21 cellular contexts compared by ENCODE assay signal in genomic region chr12:123102781-123103503, GRCh38. TPM values are rescaled to one million over a fixed set of nuclear protein-coding genes. Genes with fewer than 3 reads are reported as not detected.
DNase-seq lines count a peak whose midpoint lies in the region; ATAC-seq, FAIRE-seq and TF ChIP-seq lines count a peak whose summit lies in the region.
"Had no signal": no experiment of that assay in that cellular context is flagged by ENCODE, and none has a peak within 500 bp of the region (broad histone marks: within the 10 kb centered on the region; RNA-seq: fewer than 3 reads in every experiment).

No MANE protein-coding gene starts in this region.

- POLR2A ChIA-PET in IMR-90 (lab: Charles Lee; ENCODE audit: unreplicated experiment) (no interaction called here), H1 (lab: Charles Lee; ENCODE audit: partially characterized antibody) (interaction anchor here (0.6 to 2.2 kb wide), 6 partner anchors 9 to 267 kb away, joined by 3 to 4 read pairs (median 3); no protein-coding TSS in a partner anchor)

- BruUV-seq in IMR-90 (replicated peaks; lab: Mats Ljungman, UMichigan) = no TSS peak

- H2AFZ ChIP-seq in IMR-90 (replicated peaks; ENCODE audit: low read length, poor library complexity) = peak overlapping the region; percentile 47
- H2AFZ ChIP-seq in H1 (ENCODE audit: low read length) = no peak overlapping the region

- no peak for DNase-seq in activated naive CD4-positive, alpha-beta T cell treated with anti-CD3 and anti-CD28 coated beads, Interleukin-2, amount 10 ng/mL, durations not matched to agents 7 days and 5 days
- DNase-seq in activated naive CD4-positive, alpha-beta T cell treated with anti-CD3 and anti-CD28 coated beads, Interleukin-2, amount 50 U/mL, for 72 hours (ENCODE audit: low spot score in 2 of 2) = no peak
- DNase-seq in IMR-90 (no peak), H1 (ENCODE audit: low read depth in 1 of 2, low spot score in 2 of 2) (no peak), psoas muscle (no peak), pancreas (no peak), glutamatergic neuron (no peak)
- DNase-seq: ACHN; activated CD4-positive, alpha-beta T cell treated with anti-CD3 and anti-CD28 coated beads for 48 hours; activated T-cell treated with anti-CD3 and anti-CD28 coated beads, Interleukin-2, amount 50 U/mL, for 4 hours; CD8-positive, alpha-beta T cell; dorsolateral prefrontal cortex; esophagus squamous epithelium; NCI-H2107; NCI-H524 treated with DMSO at 0.1 percent for 48 hours; stimulated activated naive CD8-positive, alpha-beta T cell treated with anti-CD3 and anti-CD28 coated beads, Interleukin-15, amount 100 ng/mL, for 72 hours had no signal

- TF ChIP-seq CTCF in IMR-90 (conservative IDR thresholded peaks at IDR 0.05; ENCODE audit: low read depth, low read length) (no peak), H1 (IDR thresholded peaks at IDR 0.05; ENCODE audit: control extremely low read depth in 1 of 3, insufficient read depth in 1 of 3, low read depth in 1 of 3, low read length in 3 of 3) (no peak), psoas muscle (IDR thresholded peaks at IDR 0.05) (no peak), pancreas (IDR thresholded peaks at IDR 0.05) (no peak), glutamatergic neuron (IDR thresholded peaks at IDR 0.05; ENCODE audit: partially characterized antibody, unreplicated experiment) (no peak)

- WGBS in IMR-90 (ENCODE audit: extremely low coverage in 2 of 2, insufficient read length in 1 of 2), 2 experiments = 68% methylated on average over 2 of the region's 5 CpGs; no CpG with 5 or more reads in 1 of the 2 experiments
- WGBS in H1 (ENCODE audit: extremely low coverage in 1 of 2, insufficient coverage in 1 of 2, insufficient read length in 1 of 2, insufficient replicate concordance in 2 of 2, low coverage in 1 of 2, low lambda C conversion rate in 2 of 2, missing lambda C conversion rate in 1 of 2), 2 experiments = 86% methylated on average over 5 of the region's 5 CpGs; no CpG with 5 or more reads in 1 of the 2 experiments
- WGBS in psoas muscle, 3 donors = 88 to 94% (median 93%) methylated on average over 5 of the region's 5 CpGs
- 83 to 85% methylated on average over 5 of the region's 5 CpGs for WGBS in pancreas, 2 donors

- no peak overlapping the region for H3K4me3 Mint-ChIP-seq in activated naive CD4-positive, alpha-beta T cell treated with anti-CD3 and anti-CD28 coated beads, Interleukin-2, amount 10 ng/mL, durations not matched to agents 7 days and 5 days
- no peak overlapping the region for H3K4me3 Mint-ChIP-seq in glutamatergic neuron (ENCODE audit: unreplicated experiment)
- H3K4me3 Mint-ChIP-seq: activated T-cell treated with anti-CD3 and anti-CD28 coated beads, Interleukin-2, amount 50 U/mL, for 4 hours; CD8-positive, alpha-beta T cell; neural crest cell; stimulated activated naive CD8-positive, alpha-beta T cell treated with anti-CD3 and anti-CD28 coated beads, Interleukin-15, amount 100 ng/mL, for 72 hours had no signal

- H3K56ac ChIP-seq in IMR-90 (ENCODE audit: extremely low read depth, insufficient read depth, low read length) (no peak overlapping the region), H1 (replicated peaks; ENCODE audit: insufficient read length, low read depth, low read length) (no peak overlapping the region)

- H3K23ac ChIP-seq in IMR-90 (ENCODE audit: low read depth, low read length) = no peak overlapping the region
- H3K23ac ChIP-seq in H1 (ENCODE audit: insufficient read length) = no peak overlapping the region

- peaks cover 2% of the 10 kb centered on the region; the same call in 1 of the 2 replicates for H3K27me3 ChIP-seq in IMR-90 (ENCODE audit: control insufficient read depth, insufficient read depth, low read length)
- no peaks in the 10 kb centered on the region; a peak in 1 of 7 replicates for H3K27me3 ChIP-seq in H1 (replicated peaks in 1 of 4; ENCODE audit: control insufficient read depth in 3 of 4, extremely low read depth in 1 of 4, insufficient read depth in 3 of 4, low read length in 3 of 4)
- H3K27me3 ChIP-seq in psoas muscle (ENCODE audit: insufficient read depth in 3 of 3, low read length in 2 of 3) = no peaks in the 10 kb centered on the region
- no peaks in the 10 kb centered on the region for H3K27me3 ChIP-seq in pancreas
- H3K27me3 ChIP-seq: dorsolateral prefrontal cortex, esophagus squamous epithelium, right atrium auricular region had no signal

- H4K20me1 ChIP-seq in IMR-90 (ENCODE audit: insufficient read depth, low read length) (peaks cover 11% of the 10 kb centered on the region; the same call in 1 of the 2 replicates), H1 (replicated peaks in 1 of 2; ENCODE audit: control insufficient read depth in 1 of 2, insufficient read depth in 2 of 2, low read length in 2 of 2) (no peaks in the 10 kb centered on the region)

- H3K18ac ChIP-seq in IMR-90 (ENCODE audit: low read depth, low read length) = no peak overlapping the region
- H3K18ac ChIP-seq in H1 (ENCODE audit: extremely low read depth, low read length) = no peak overlapping the region

- H3K4me1 ChIP-seq in IMR-90 (ENCODE audit: control insufficient read depth, insufficient read depth, low read length) = peaks cover 4% of the 10 kb centered on the region
- peaks cover 9 to 23% (median 16%) of the 10 kb centered on the region in 4 experiments for H3K4me1 ChIP-seq in H1 (replicated peaks in 1 of 4; ENCODE audit: control insufficient read depth in 3 of 4, insufficient read depth in 4 of 4, low read length in 3 of 4)
- H3K4me1 ChIP-seq in psoas muscle = peaks cover 38% of the 10 kb centered on the region
- no peaks in the 10 kb centered on the region for H3K4me1 ChIP-seq in pancreas

- H4K5ac ChIP-seq in IMR-90 (ENCODE audit: low read depth, low read length) (no peak overlapping the region), H1 (ENCODE audit: insufficient read length, low read depth, low read length) (no peak overlapping the region)

- H3K27ac Mint-ChIP-seq in activated naive CD4-positive, alpha-beta T cell treated with anti-CD3 and anti-CD28 coated beads, Interleukin-2, amount 10 ng/mL, durations not matched to agents 7 days and 5 days = peak overlapping the region; percentile 53
- peak overlapping the region in 1 of 2 donors; percentile 15 for H3K27ac Mint-ChIP-seq in activated naive CD4-positive, alpha-beta T cell treated with anti-CD3 and anti-CD28 coated beads, Interleukin-2, amount 50 U/mL, for 72 hours
- no peak overlapping the region for H3K27ac Mint-ChIP-seq in glutamatergic neuron (ENCODE audit: unreplicated experiment)
- H3K27ac Mint-ChIP-seq: CD8-positive, alpha-beta T cell had no signal

- no peak for ATAC-seq in activated naive CD4-positive, alpha-beta T cell treated with anti-CD3 and anti-CD28 coated beads, Interleukin-2, amount 50 U/mL, for 72 hours
- peak; percentile 14; the same call in 1 of the 2 replicates for ATAC-seq in IMR-90 (ENCODE audit: low read depth)
- ATAC-seq in psoas muscle = no peak
- no peak for ATAC-seq in HG03520 (IDR thresholded peaks at IDR 0.05; ENCODE audit: unreplicated experiment)
- no peak for ATAC-seq in pancreas
- ATAC-seq: activated T-cell treated with anti-CD3 and anti-CD28 coated beads, Interleukin-2, amount 50 U/mL, for 4 hours; CD8-positive, alpha-beta T cell; K562; stimulated activated naive CD8-positive, alpha-beta T cell treated with anti-CD3 and anti-CD28 coated beads, Interleukin-15, amount 100 ng/mL, for 72 hours had no signal

- no peaks in the 10 kb centered on the region for H3K23me2 ChIP-seq in H1 (ENCODE audit: low read depth, low read length)

- H4K8ac ChIP-seq in IMR-90 (ENCODE audit: low read depth in 2 of 2, low read length in 2 of 2) = no peak overlapping the region
- H4K8ac ChIP-seq in H1 (ENCODE audit: extremely low read depth, insufficient read depth, low read length) = no peak overlapping the region

- H3K27ac ChIP-seq in IMR-90 (ENCODE audit: insufficient read depth, low read length) (no peak overlapping the region), H1 (ENCODE audit: low read depth, low read length) (no peak overlapping the region), psoas muscle (no peak overlapping the region), pancreas (no peak overlapping the region)
- H3K27ac ChIP-seq: esophagus squamous epithelium had no signal

- FAIRE-seq in H1 (lab: Jason Lieb, UNC) (no peak), pancreas (lab: Jason Lieb, UNC) (no peak)
- FAIRE-seq: K562, TTC549 had no signal

- H2BK12ac ChIP-seq in H1 (ENCODE audit: low read depth, low read length) = peak overlapping the region; percentile 82; the same call in 1 of the 2 replicates

- in situ Hi-C loops in IMR-90 (cut with MboI; ENCODE audit: low sequenced_read_pairs) = no loop called here

- H2BK20ac ChIP-seq in IMR-90 (ENCODE audit: low read depth, low read length) (no peak overlapping the region), H1 (ENCODE audit: low read length) (peak overlapping the region; percentile 90; the same call in 1 of the 2 replicates)

- peaks cover 53% of the 10 kb centered on the region for H3K4me1 Mint-ChIP-seq in activated naive CD4-positive, alpha-beta T cell treated with anti-CD3 and anti-CD28 coated beads, Interleukin-2, amount 10 ng/mL, durations not matched to agents 7 days and 5 days
- H3K4me1 Mint-ChIP-seq in glutamatergic neuron (ENCODE audit: low read depth, unreplicated experiment) = peaks cover 55% of the 10 kb centered on the region

- H3K4me2 ChIP-seq in IMR-90 (ENCODE audit: low read depth, low read length) (no peak overlapping the region), H1 (ENCODE audit: insufficient read depth in 1 of 2, low read depth in 2 of 2, low read length in 2 of 2) (peak overlapping the region in 1 of 2 experiments; percentile 8; a peak in 1 of 4 replicates)

- H3K79me1 ChIP-seq in IMR-90 (ENCODE audit: low read depth in 1 of 2, low read length in 2 of 2) (peaks cover 0 to 16% of the 10 kb centered on the region in 2 experiments; a peak in 1 of 4 replicates), H1 (ENCODE audit: low read depth, low read length) (no peaks in the 10 kb centered on the region)

- dilution Hi-C loops in IMR-90 (cut with HindIII; ENCODE audit: low sequenced_read_pairs, unreplicated experiment) = no loop called here

- no peak overlapping the region; the same call in 1 of the 2 replicates for H2AK5ac ChIP-seq in IMR-90 (ENCODE audit: low read depth, low read length)
- H2AK5ac ChIP-seq in H1 (ENCODE audit: low read depth, low read length) = peak overlapping the region; percentile 42; the same call in 1 of the 2 replicates

- TF ChIP-seq EP300 in H1 (IDR thresholded peaks at IDR 0.05; ENCODE audit: borderline replicate concordance in 1 of 2, low read depth in 2 of 2, low read length in 2 of 2) = no peak

- H3K36me3 Mint-ChIP-seq in activated naive CD4-positive, alpha-beta T cell treated with anti-CD3 and anti-CD28 coated beads, Interleukin-2, amount 10 ng/mL, durations not matched to agents 7 days and 5 days = peaks cover 30% of the 10 kb centered on the region
- H3K36me3 Mint-ChIP-seq in activated naive CD4-positive, alpha-beta T cell treated with anti-CD3 and anti-CD28 coated beads, Interleukin-2, amount 50 U/mL, for 72 hours = peaks cover 5 to 13% of the 10 kb centered on the region in 2 donors
- no peaks in the 10 kb centered on the region for H3K36me3 Mint-ChIP-seq in glutamatergic neuron (ENCODE audit: unreplicated experiment)

- CTCF ChIA-PET in activated naive CD4-positive, alpha-beta T cell treated with anti-CD3 and anti-CD28 coated beads, Interleukin-2, amount 10 ng/mL, durations not matched to agents 7 days and 5 days (lab: Charles Lee) = interaction anchor here (1.2 to 1.4 kb wide), 2 partner anchors 10 to 49 kb away, joined by 3 read pairs; no protein-coding TSS in a partner anchor
- CTCF ChIA-PET in IMR-90 (lab: Yijun Ruan, JAX) = no interaction called here
- CTCF ChIA-PET in H1 (lab: Charles Lee; ENCODE audit: partially characterized antibody) = interaction anchor here (0.6 to 1.6 kb wide), 6 partner anchors 23 to 134 kb away, joined by 3 to 4 read pairs (median 3); no protein-coding TSS in a partner anchor

- H3K36me3 ChIP-seq in IMR-90 (ENCODE audit: control insufficient read depth, insufficient read depth, low read length) (peaks cover 10% of the 10 kb centered on the region; the same call in 1 of the 2 replicates), H1 (ENCODE audit: control insufficient read depth in 2 of 4, insufficient read depth in 4 of 4, low read length in 3 of 4) (no peaks in the 10 kb centered on the region), psoas muscle (ENCODE audit: insufficient read depth in 1 of 2, low read depth in 1 of 2) (no peaks in the 10 kb centered on the region), pancreas (no peaks in the 10 kb centered on the region)
- H3K36me3 ChIP-seq: right atrium auricular region had no signal

- peak overlapping the region; percentile 17; the same call in 1 of the 2 replicates for H3K14ac ChIP-seq in IMR-90 (replicated peaks; ENCODE audit: low read depth, low read length)
- no peak overlapping the region for H3K14ac ChIP-seq in H1 (ENCODE audit: insufficient read length)

- peaks cover 19% of the 10 kb centered on the region for H3K9me1 ChIP-seq in IMR-90 (ENCODE audit: insufficient read depth, low read length)

- H3K9me3 ChIP-seq in IMR-90 (ENCODE audit: control insufficient read depth, insufficient read depth, low read length) = no peaks in the 10 kb centered on the region
- H3K9me3 ChIP-seq in H1 (ENCODE audit: insufficient read depth in 2 of 2, low read depth in 1 of 2, low read length in 1 of 2) = no peaks in the 10 kb centered on the region
- no peaks in the 10 kb centered on the region for H3K9me3 ChIP-seq in psoas muscle
- H3K9me3 ChIP-seq in pancreas = no peaks in the 10 kb centered on the region
- H3K9me3 ChIP-seq: esophagus squamous epithelium, right atrium auricular region had no signal

- no peak overlapping the region for H2BK5ac ChIP-seq in IMR-90 (ENCODE audit: low read depth, low read length, poor library complexity, severe bottlenecking)
- peak overlapping the region; percentile 73; the same call in 1 of the 2 replicates for H2BK5ac ChIP-seq in H1 (ENCODE audit: low read depth, low read length)

- H2AK9ac ChIP-seq in IMR-90 (replicated peaks; ENCODE audit: low read depth, low read length, poor library complexity) = peak overlapping the region; percentile 33

- TF ChIP-seq POLR2A in IMR-90 (IDR thresholded peaks at IDR 0.05; ENCODE audit: low read depth, low read length) = no peak
- TF ChIP-seq POLR2A in H1 (IDR thresholded peaks at IDR 0.05; ENCODE audit: control extremely low read depth in 1 of 2, low read depth in 2 of 2, low read length in 2 of 2) = no peak

- H2BK120ac ChIP-seq in IMR-90 (ENCODE audit: low read depth, low read length) = no peak overlapping the region
- H2BK120ac ChIP-seq in H1 (replicated peaks; ENCODE audit: low read depth, low read length) = peak overlapping the region; percentile 60

- no peak overlapping the region for H3K9ac ChIP-seq in IMR-90 (ENCODE audit: low read depth, low read length)
- no peak overlapping the region for H3K9ac ChIP-seq in H1 (replicated peaks in 1 of 4; ENCODE audit: extremely low read depth in 1 of 4, low read depth in 3 of 4, low read length in 3 of 4)

- intact Hi-C loops in IMR-90 (cut with micrococcal nuclease) = no loop called here
- intact Hi-C loops in psoas muscle (cut with DNase I) = no loop called here
- intact Hi-C loops in pancreas (cut with DNase I) = no loop called here

- no peak overlapping the region for H2BK15ac ChIP-seq in IMR-90 (ENCODE audit: low read depth, low read length)
- peak overlapping the region; percentile 2; the same call in 1 of the 2 replicates for H2BK15ac ChIP-seq in H1 (ENCODE audit: low read length)

- no peak for TF ChIP-seq RAD21 in IMR-90 (IDR thresholded peaks at IDR 0.05; ENCODE audit: low read length)
- TF ChIP-seq RAD21 in H1 (IDR thresholded peaks at IDR 0.05 in 1 of 2, conservative IDR thresholded peaks at IDR 0.05 in 1 of 2; ENCODE audit: low read depth in 2 of 2, low read length in 2 of 2) = no peak

- H4K91ac ChIP-seq in IMR-90 (ENCODE audit: insufficient read depth, low read depth, low read length) (peak overlapping the region; percentile 5; the same call in 1 of the 2 replicates), H1 (replicated peaks; ENCODE audit: insufficient read length, low read length) (peak overlapping the region; percentile 62)

- H3K27me3 Mint-ChIP-seq in activated naive CD4-positive, alpha-beta T cell treated with anti-CD3 and anti-CD28 coated beads, Interleukin-2, amount 10 ng/mL, durations not matched to agents 7 days and 5 days = no peaks in the 10 kb centered on the region
- H3K27me3 Mint-ChIP-seq in glutamatergic neuron (ENCODE audit: unreplicated experiment) = peaks cover 11% of the 10 kb centered on the region
- H3K27me3 Mint-ChIP-seq: stimulated activated naive CD8-positive, alpha-beta T cell treated with anti-CD3 and anti-CD28 coated beads, Interleukin-15, amount 100 ng/mL, for 72 hours had no signal

- H3K4me3 ChIP-seq in IMR-90 (ENCODE audit: insufficient read depth, low read depth, low read length) (no peak overlapping the region), H1 (ENCODE audit: extremely low read depth in 1 of 4, insufficient read depth in 2 of 4, low read depth in 3 of 4, low read length in 4 of 4) (no peak overlapping the region), psoas muscle (peak overlapping the region; percentile 18), pancreas (no peak overlapping the region)
- H3K4me3 ChIP-seq: dorsolateral prefrontal cortex, esophagus squamous epithelium, K562 had no signal

- no peaks in the 10 kb centered on the region for H3K79me2 ChIP-seq in H1 (ENCODE audit: control insufficient read depth in 1 of 2, insufficient read depth in 2 of 2, low read length in 2 of 2)

- H3K4ac ChIP-seq in IMR-90 (ENCODE audit: low read depth, low read length) = peak overlapping the region; percentile 53
- peak overlapping the region; percentile 73 for H3K4ac ChIP-seq in H1 (replicated peaks; ENCODE audit: insufficient read length, low read depth, low read length)

- H3K9me3 Mint-ChIP-seq in activated naive CD4-positive, alpha-beta T cell treated with anti-CD3 and anti-CD28 coated beads, Interleukin-2, amount 10 ng/mL, durations not matched to agents 7 days and 5 days = no peaks in the 10 kb centered on the region
- peaks cover 0 to 5% of the 10 kb centered on the region in 2 donors for H3K9me3 Mint-ChIP-seq in activated naive CD4-positive, alpha-beta T cell treated with anti-CD3 and anti-CD28 coated beads, Interleukin-2, amount 50 U/mL, for 72 hours
- H3K9me3 Mint-ChIP-seq in glutamatergic neuron (ENCODE audit: unreplicated experiment) = peaks cover 10% of the 10 kb centered on the region
- H3K9me3 Mint-ChIP-seq: activated T-cell treated with anti-CD3 and anti-CD28 coated beads, Interleukin-2, amount 50 U/mL, for 4 hours; CD8-positive, alpha-beta T cell; neural crest cell had no signal

RNA-seq across cellular contexts. Expression of gene PITPNM2, which starts 47.9 kb away (rescaled TPM):
- total RNA-seq in activated naive CD4-positive, alpha-beta T cell treated with anti-CD3 and anti-CD28 coated beads, Interleukin-2, amount 50 U/mL, for 72 hours = 10 to 100 TPM; 15.9 to 18.5 TPM
- total RNA-seq in IMR-90 (2012; rRNA removed) = 0.83 and 1.6 TPM in 2 replicates
- polyA plus RNA-seq in IMR-90 (2012; rRNA removed) = 3.0 and 3.1 TPM in 2 replicates
- 1.4 and 3.3 TPM in 2 replicates for polyA plus RNA-seq in IMR-90 (2012; cell fraction: cytosol; rRNA removed)
- polyA plus RNA-seq in IMR-90 (2012; cell fraction: nucleus; rRNA removed; ENCODE audit: low replicate concordance) = 12.1 and 24.5 TPM in 2 replicates
- 2.3 and 3.4 TPM in 2 replicates for total RNA-seq in H1 (2021; fragmentation: NEBNext Ultra II Directional; extraction: Animal tissue kit (Norgen Biotek cat#: 25700))
- polyA plus RNA-seq in H1 (2011; rRNA removed) = 0.59 and 0.97 TPM in 2 replicates
- 0.90 TPM for polyA plus RNA-seq in H1 (2011; cell fraction: cytosol; rRNA removed)
- 3.2 TPM for polyA plus RNA-seq in H1 (2011; cell fraction: nucleus; rRNA removed)
- polyA plus RNA-seq in H1 (2012, experiment 1 of 2) = 1.2 to 1.9 TPM (median 1.6 TPM) in 4 replicates
- 0.87 TPM for polyA plus RNA-seq in H1 (2012, experiment 2 of 2)
- polyA plus RNA-seq in H1 (2013, experiment 1 of 2) = 1.4 TPM
- 1.7 TPM for polyA plus RNA-seq in H1 (2013, experiment 2 of 2)
- 1.0 and 1.1 TPM in 2 replicates for polyA minus RNA-seq in H1 (2011; rRNA and poly(A)+ RNA removed)
- polyA minus RNA-seq in H1 (2011; cell fraction: cytosol; rRNA and poly(A)+ RNA removed) = 2.3 TPM
- polyA minus RNA-seq in H1 (2011; cell fraction: nucleus; rRNA and poly(A)+ RNA removed) = 1.8 TPM
- total RNA-seq in psoas muscle = 1 to 10 TPM; 4.6 to 7.4 (median 5.8) TPM
- 1 to 10 TPM; 2.2 to 3.5 (median 3.0) TPM for polyA plus RNA-seq in psoas muscle
- total RNA-seq in pancreas = 1 to 10 TPM; 4.4 to 9.8 (median 5.6) TPM
- polyA plus RNA-seq in pancreas = 10 to 100 TPM in 1 of 2 donors, 1 to 10 TPM in 1; 8.2 to 13.2 TPM
- 19.6 TPM for total RNA-seq in glutamatergic neuron (ENCODE audit: unreplicated experiment)
